Comparison of ENCODE assay signal across 14 cellular contexts in genomic region chr14:64997108-64997794, GRCh38. TPM values are rescaled to one million over a fixed set of nuclear protein-coding genes. Genes with fewer than 3 reads are reported as not detected.
DNase-seq lines count a peak whose midpoint lies in the region; ATAC-seq and TF ChIP-seq lines count a peak whose summit lies in the region.
"Had no signal": no experiment of that assay in that cellular context is flagged by ENCODE, and none has a peak within 500 bp of the region (broad histone marks: within the 10 kb centered on the region; RNA-seq: fewer than 3 reads in every experiment).

No MANE protein-coding gene starts in this region.

- no peak for ATAC-seq in stimulated activated naive CD8-positive, alpha-beta T cell treated with anti-CD3 and anti-CD28 coated beads, Interleukin-15, Interleukin-2, amounts not matched to agents 100 U/mL and 50 U/mL, for 24 hours
- peak; percentile 72 for ATAC-seq in foreskin keratinocyte
- ATAC-seq: body of pancreas had no signal

- H3K4me3 Mint-ChIP-seq in stimulated activated naive CD8-positive, alpha-beta T cell treated with anti-CD3 and anti-CD28 coated beads, Interleukin-15, Interleukin-2, amounts not matched to agents 100 ng/mL and 50 ng/mL, for 24 hours, result no peak overlapping the region
- no peak overlapping the region for H3K4me3 Mint-ChIP-seq in chondrocyte (ENCODE audit: unreplicated experiment)

- peak overlapping the region; percentile 28 for H3K27ac ChIP-seq in foreskin keratinocyte
- H3K27ac ChIP-seq: body of pancreas had no signal

- no peak for DNase-seq in stimulated activated naive CD8-positive, alpha-beta T cell treated with anti-CD3 and anti-CD28 coated beads, Interleukin-15, Interleukin-2, amounts not matched to agents 100 U/mL and 50 U/mL, for 24 hours
- DNase-seq in RPMI7951 (ENCODE audit: low read depth) (peak; percentile 23), foreskin keratinocyte (peak; percentile 32 to 63), chondrocyte (ENCODE audit: low spot score) (no peak), iPS-NIHi11 (ENCODE audit: low spot score) (no peak), GM10266 (ENCODE audit: extremely low spot score) (no peak)
- DNase-seq in activated naive CD4-positive, alpha-beta T cell treated with Interleukin-2 at 50 U/mL for 16 hours, result no peak
- DNase-seq: body of pancreas; kidney glomerular epithelial cell; NCI-H774; stimulated activated CD4-positive, alpha-beta T cell treated with anti-CD3 and anti-CD28 coated beads, Interleukin-2, amount 100 ng/mL, for 48 hours had no signal

- no peaks in the 10 kb centered on the region for H3K27me3 ChIP-seq in foreskin keratinocyte
- H3K27me3 ChIP-seq: body of pancreas had no signal

- no peaks in the 10 kb centered on the region for H3K27me3 Mint-ChIP-seq in stimulated activated naive CD8-positive, alpha-beta T cell treated with anti-CD3 and anti-CD28 coated beads, Interleukin-15, Interleukin-2, amounts not matched to agents 100 ng/mL and 50 ng/mL, for 24 hours
- no peaks in the 10 kb centered on the region for H3K27me3 Mint-ChIP-seq in chondrocyte (ENCODE audit: low read depth)

- peaks cover 19% of the 10 kb centered on the region for H3K4me1 ChIP-seq in foreskin keratinocyte
- H3K4me1 ChIP-seq: body of pancreas had no signal

- peaks cover 5% of the 10 kb centered on the region for H3K36me3 Mint-ChIP-seq in stimulated activated naive CD8-positive, alpha-beta T cell treated with anti-CD3 and anti-CD28 coated beads, Interleukin-15, Interleukin-2, amounts not matched to agents 100 ng/mL and 50 ng/mL, for 24 hours (ENCODE audit: low read depth)
- no peaks in the 10 kb centered on the region for H3K36me3 Mint-ChIP-seq in chondrocyte (ENCODE audit: low read depth)

- no peaks in the 10 kb centered on the region for H3K9me3 Mint-ChIP-seq in stimulated activated naive CD8-positive, alpha-beta T cell treated with anti-CD3 and anti-CD28 coated beads, Interleukin-15, Interleukin-2, amounts not matched to agents 100 ng/mL and 50 ng/mL, for 24 hours
- H3K9me3 Mint-ChIP-seq in chondrocyte (ENCODE audit: low read depth), result no peaks in the 10 kb centered on the region

- TF ChIP-seq CTCF in foreskin keratinocyte (conservative IDR thresholded peaks at IDR 0.05) (no peak), chondrocyte (IDR thresholded peaks at IDR 0.05) (no peak), GM10266 (IDR thresholded peaks at IDR 0.05; ENCODE audit: control insufficient read depth, insufficient read depth, low read depth, missing control alignments) (no peak)

- peaks cover 43% of the 10 kb centered on the region for H3K4me1 Mint-ChIP-seq in stimulated activated naive CD8-positive, alpha-beta T cell treated with anti-CD3 and anti-CD28 coated beads, Interleukin-15, Interleukin-2, amounts not matched to agents 100 ng/mL and 50 ng/mL, for 24 hours (ENCODE audit: low read depth)
- peaks cover 38% of the 10 kb centered on the region for H3K4me1 Mint-ChIP-seq in chondrocyte (ENCODE audit: low read depth)

- peak overlapping the region; percentile 41 for H3K27ac Mint-ChIP-seq in stimulated activated naive CD8-positive, alpha-beta T cell treated with anti-CD3 and anti-CD28 coated beads, Interleukin-15, Interleukin-2, amounts not matched to agents 100 ng/mL and 50 ng/mL, for 24 hours
- H3K27ac Mint-ChIP-seq in chondrocyte (ENCODE audit: unreplicated experiment), result no peak overlapping the region

RNA-seq across cellular contexts. Expression of gene FNTB, which starts 10.6 kb away (rescaled TPM):
- total RNA-seq in RPMI7951 (2014; rRNA removed; shearing (Covaris generic)), result 15.4 and 17.9 TPM in 2 replicates
- total RNA-seq in foreskin keratinocyte, result 12.4 and 12.9 TPM in 2 replicates
- 9.9 and 11.4 TPM in 2 replicates for polyA plus RNA-seq in foreskin keratinocyte
- 20.8 to 28.2 TPM (median 21.6 TPM) in 3 replicates for total RNA-seq in chondrocyte

RNA-seq across cellular contexts. Expression of gene RAB15, which starts 25.1 kb away (rescaled TPM):
- total RNA-seq in RPMI7951 (2014; rRNA removed; shearing (Covaris generic)), result 3.4 and 4.3 TPM in 2 replicates
- total RNA-seq in foreskin keratinocyte (4.3 and 6.4 TPM in 2 replicates), chondrocyte (60.9 to 98.4 TPM (median 92.3 TPM) in 3 replicates)
- polyA plus RNA-seq in foreskin keratinocyte, result 3.9 and 5.0 TPM in 2 replicates

RNA-seq across cellular contexts. Expression of gene GPX2, which starts 54.7 kb away (rescaled TPM):
- total RNA-seq in RPMI7951 (2014; rRNA removed; shearing (Covaris generic)), result not detected in 2 replicates
- total RNA-seq in foreskin keratinocyte (2.5 and 5.4 TPM in 2 replicates), chondrocyte (not detected in 3 replicates)
- 4.9 and 10.0 TPM in 2 replicates for polyA plus RNA-seq in foreskin keratinocyte
- total RNA-seq: posterior vena cava; T-helper 1 cell treated with Interleukin-12 subunit alpha and Interleukin-12 subunit beta and Interleukin-4 antibody, amounts not matched to agents 30 ng/mL and 1 ng/mL, for 36 hours had no signal

Comparison
In these comparisons a context has a peak if more than half of its experiments do, and no peak if none do; other contexts are left out.
1. DNase-seq: peak in RPMI7951 (single experiment) and foreskin keratinocyte (2 of 2); none in stimulated activated naive CD8-positive, alpha-beta T cell treated with anti-CD3 and anti-CD28 coated beads, Interleukin-15, Interleukin-2, amounts not matched to agents 100 U/mL and 50 U/mL, for 24 hours (single experiment), activated naive CD4-positive, alpha-beta T cell treated with Interleukin-2 at 50 U/mL for 16 hours (single experiment), chondrocyte (single experiment), iPS-NIHi11 (single experiment) and GM10266 (single experiment).